In the genomic region with DNA sequence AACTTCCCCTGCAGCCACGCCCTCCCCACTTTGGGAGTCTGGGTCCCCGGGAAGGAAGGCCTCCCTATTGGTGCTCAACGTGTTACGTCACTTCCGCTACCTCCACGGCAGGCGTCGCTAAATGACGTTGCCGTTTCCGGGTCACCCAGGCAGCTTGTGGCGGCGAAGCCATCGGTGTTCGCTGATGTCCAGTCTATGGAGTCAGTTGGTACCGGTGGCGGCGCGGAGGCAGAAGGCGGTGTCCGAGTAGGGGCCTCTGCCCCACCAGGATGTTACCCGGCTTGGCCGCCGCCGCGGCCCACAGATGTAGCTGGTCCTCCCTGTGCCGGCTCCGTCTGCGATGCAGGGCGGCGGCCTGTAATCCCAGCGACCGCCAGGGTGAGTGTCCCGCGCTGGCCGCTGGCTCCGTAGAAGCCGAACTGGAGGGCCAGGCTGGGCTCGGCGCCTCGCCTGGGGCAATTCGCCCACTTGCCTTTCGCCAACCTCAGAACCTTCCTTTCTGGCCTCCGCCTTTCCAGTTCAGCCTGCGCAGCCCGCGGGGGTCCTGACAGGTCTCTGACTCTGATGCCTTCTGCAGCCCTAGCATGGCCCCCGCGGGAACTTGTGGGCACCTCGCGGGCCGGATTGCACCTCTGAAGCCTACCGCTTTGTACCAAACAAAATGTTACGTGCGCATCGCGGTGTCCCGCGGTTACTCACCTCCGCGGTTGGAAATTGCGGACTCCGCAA, we compare ENCODE assay signal across 1 cellular context.
TF ChIP-seq lines count a peak whose summit lies in the region.

TSS of gene SLC30A9 (plus strand) at position 148 of the 729 bp plus-strand sequence. CDS start at position 270, 122 bp downstream.

TF ChIP-seq in HepG2, 621 proteins besides CTCF, POLR2A, EP300 and RAD21 (continued from another document):
- TF ChIP-seq, protein P1, sequence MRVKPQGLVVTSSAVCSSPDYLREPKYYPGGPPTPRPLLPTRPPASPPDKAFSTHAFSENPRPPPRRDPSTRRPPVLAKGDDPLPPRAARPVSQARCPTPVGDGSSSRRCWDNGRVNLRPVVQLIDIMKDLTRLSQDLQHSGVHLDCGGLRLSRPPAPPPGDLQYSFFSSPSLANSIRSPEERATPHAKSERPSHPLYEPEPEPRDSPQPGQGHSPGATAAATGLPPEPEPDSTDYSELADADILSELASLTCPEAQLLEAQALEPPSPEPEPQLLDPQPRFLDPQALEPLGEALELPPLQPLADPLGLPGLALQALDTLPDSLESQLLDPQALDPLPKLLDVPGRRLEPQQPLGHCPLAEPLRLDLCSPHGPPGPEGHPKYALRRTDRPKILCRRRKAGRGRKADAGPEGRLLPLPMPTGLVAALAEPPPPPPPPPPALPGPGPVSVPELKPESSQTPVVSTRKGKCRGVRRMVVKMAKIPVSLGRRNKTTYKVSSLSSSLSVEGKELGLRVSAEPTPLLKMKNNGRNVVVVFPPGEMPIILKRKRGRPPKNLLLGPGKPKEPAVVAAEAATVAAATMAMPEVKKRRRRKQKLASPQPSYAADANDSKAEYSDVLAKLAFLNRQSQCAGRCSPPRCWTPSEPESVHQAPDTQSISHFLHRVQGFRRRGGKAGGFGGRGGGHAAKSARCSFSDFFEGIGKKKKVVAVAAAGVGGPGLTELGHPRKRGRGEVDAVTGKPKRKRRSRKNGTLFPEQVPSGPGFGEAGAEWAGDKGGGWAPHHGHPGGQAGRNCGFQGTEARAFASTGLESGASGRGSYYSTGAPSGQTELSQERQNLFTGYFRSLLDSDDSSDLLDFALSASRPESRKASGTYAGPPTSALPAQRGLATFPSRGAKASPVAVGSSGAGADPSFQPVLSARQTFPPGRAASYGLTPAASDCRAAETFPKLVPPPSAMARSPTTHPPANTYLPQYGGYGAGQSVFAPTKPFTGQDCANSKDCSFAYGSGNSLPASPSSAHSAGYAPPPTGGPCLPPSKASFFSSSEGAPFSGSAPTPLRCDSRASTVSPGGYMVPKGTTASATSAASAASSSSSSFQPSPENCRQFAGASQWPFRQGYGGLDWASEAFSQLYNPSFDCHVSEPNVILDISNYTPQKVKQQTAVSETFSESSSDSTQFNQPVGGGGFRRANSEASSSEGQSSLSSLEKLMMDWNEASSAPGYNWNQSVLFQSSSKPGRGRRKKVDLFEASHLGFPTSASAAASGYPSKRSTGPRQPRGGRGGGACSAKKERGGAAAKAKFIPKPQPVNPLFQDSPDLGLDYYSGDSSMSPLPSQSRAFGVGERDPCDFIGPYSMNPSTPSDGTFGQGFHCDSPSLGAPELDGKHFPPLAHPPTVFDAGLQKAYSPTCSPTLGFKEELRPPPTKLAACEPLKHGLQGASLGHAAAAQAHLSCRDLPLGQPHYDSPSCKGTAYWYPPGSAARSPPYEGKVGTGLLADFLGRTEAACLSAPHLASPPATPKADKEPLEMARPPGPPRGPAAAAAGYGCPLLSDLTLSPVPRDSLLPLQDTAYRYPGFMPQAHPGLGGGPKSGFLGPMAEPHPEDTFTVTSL (CRISPR knock-in tag; IDR thresholded peaks at IDR 0.05; ENCODE audit: borderline replicate concordance) = 0 out of 2 replicates have a peak, but pooled peaks have one; percentile 19
- TF ChIP-seq, protein P2, sequence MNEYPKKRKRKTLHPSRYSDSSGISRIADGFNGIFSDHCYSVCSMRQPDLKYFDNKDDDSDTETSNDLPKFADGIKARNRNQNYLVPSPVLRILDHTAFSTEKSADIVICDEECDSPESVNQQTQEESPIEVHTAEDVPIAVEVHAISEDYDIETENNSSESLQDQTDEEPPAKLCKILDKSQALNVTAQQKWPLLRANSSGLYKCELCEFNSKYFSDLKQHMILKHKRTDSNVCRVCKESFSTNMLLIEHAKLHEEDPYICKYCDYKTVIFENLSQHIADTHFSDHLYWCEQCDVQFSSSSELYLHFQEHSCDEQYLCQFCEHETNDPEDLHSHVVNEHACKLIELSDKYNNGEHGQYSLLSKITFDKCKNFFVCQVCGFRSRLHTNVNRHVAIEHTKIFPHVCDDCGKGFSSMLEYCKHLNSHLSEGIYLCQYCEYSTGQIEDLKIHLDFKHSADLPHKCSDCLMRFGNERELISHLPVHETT (CRISPR knock-in tag; conservative IDR thresholded peaks at IDR 0.05) = 0 out of 2 replicates have a peak, but pooled peaks have one; percentile 48
- TF ChIP-seq ZXDC (CRISPR knock-in tag; IDR thresholded peaks at IDR 0.05) = no peak
- peak; percentile 50 for TF ChIP-seq GATAD2A (CRISPR knock-in tag; IDR thresholded peaks at IDR 0.05)
- TF ChIP-seq ZNF839 (CRISPR knock-in tag; IDR thresholded peaks at IDR 0.05; ENCODE audit: borderline replicate concordance) = peak; percentile 87; the same call in 1 of the 2 replicates
- TF ChIP-seq ZNF609 (CRISPR knock-in tag; IDR thresholded peaks at IDR 0.05; ENCODE audit: borderline replicate concordance) = no peak
- TF ChIP-seq NFATC3 (CRISPR knock-in tag; IDR thresholded peaks at IDR 0.05) = peak; percentile 69
- TF ChIP-seq ERF (CRISPR knock-in tag; IDR thresholded peaks at IDR 0.05) = peak; percentile 76
- TF ChIP-seq, protein P3, sequence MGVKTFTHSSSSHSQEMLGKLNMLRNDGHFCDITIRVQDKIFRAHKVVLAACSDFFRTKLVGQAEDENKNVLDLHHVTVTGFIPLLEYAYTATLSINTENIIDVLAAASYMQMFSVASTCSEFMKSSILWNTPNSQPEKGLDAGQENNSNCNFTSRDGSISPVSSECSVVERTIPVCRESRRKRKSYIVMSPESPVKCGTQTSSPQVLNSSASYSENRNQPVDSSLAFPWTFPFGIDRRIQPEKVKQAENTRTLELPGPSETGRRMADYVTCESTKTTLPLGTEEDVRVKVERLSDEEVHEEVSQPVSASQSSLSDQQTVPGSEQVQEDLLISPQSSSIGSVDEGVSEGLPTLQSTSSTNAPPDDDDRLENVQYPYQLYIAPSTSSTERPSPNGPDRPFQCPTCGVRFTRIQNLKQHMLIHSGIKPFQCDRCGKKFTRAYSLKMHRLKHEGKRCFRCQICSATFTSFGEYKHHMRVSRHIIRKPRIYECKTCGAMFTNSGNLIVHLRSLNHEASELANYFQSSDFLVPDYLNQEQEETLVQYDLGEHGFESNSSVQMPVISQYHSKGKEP (CRISPR knock-in tag; IDR thresholded peaks at IDR 0.05) = peak; percentile 44; the same call in 1 of the 2 replicates
- TF ChIP-seq ZNF33B (CRISPR knock-in tag; IDR thresholded peaks at IDR 0.05) = peak; percentile 72
- 0 out of 2 replicates have a peak, but pooled peaks have one; percentile 45 for TF ChIP-seq CREBL2 (CRISPR knock-in tag; IDR thresholded peaks at IDR 0.05; ENCODE audit: borderline replicate concordance)
- TF ChIP-seq ZNF234 (CRISPR knock-in tag; conservative IDR thresholded peaks at IDR 0.05) = 0 out of 2 replicates have a peak, but pooled peaks have one; percentile 45
- TF ChIP-seq ZNF431 (CRISPR knock-in tag; IDR thresholded peaks at IDR 0.05; ENCODE audit: borderline replicate concordance, low read depth) = 0 out of 2 replicates have a peak, but pooled peaks have one; percentile 36
- TF ChIP-seq SP5 (CRISPR knock-in tag; IDR thresholded peaks at IDR 0.05; ENCODE audit: borderline replicate concordance, low read depth) = no peak
- no peak for TF ChIP-seq GTF2F1 (IDR thresholded peaks at IDR 0.05; ENCODE audit: low read length)
